20 cellular contexts compared by ENCODE assay signal in genomic region chr7:43877968-43878864, GRCh38. TPM values are rescaled to one million over a fixed set of nuclear protein-coding genes. Genes with fewer than 3 reads are reported as not detected.
DNase-seq lines count a peak whose midpoint lies in the region; ATAC-seq and TF ChIP-seq lines count a peak whose summit lies in the region.
"Had no signal": no experiment of that assay in that cellular context is flagged by ENCODE, and none has a peak within 500 bp of the region (broad histone marks: within the 10 kb centered on the region; RNA-seq: fewer than 3 reads in every experiment).

No MANE protein-coding gene starts in this region.

- H3K9me3 Mint-ChIP-seq in CD4-positive, alpha-beta memory T cell = peaks cover 0 to 2% (median 0%) of the 10 kb centered on the region in 8 donors
- H3K9me3 Mint-ChIP-seq: activated T-helper 17 cell treated with anti-CD3 and anti-CD28 coated beads, Interleukin-2, amount 50 U/mL, for 72 hours; natural killer cell had no signal

- TF ChIP-seq POLR2A in gastrocnemius medialis (IDR thresholded peaks at IDR 0.05) = no peak

- CTCF ChIA-PET in CD4-positive, alpha-beta memory T cell (lab: Charles Lee; ENCODE audit: partially characterized antibody) = no interaction called here

- H3K36me3 ChIP-seq in CD4-positive, alpha-beta memory T cell (ENCODE audit: insufficient read depth, low read length) = peaks cover 40% of the 10 kb centered on the region
- peaks cover 17% of the 10 kb centered on the region for H3K36me3 ChIP-seq in cardiac muscle cell
- peaks cover 0 to 64% of the 10 kb centered on the region in 2 donors for H3K36me3 ChIP-seq in gastrocnemius medialis

- H3K27me3 Mint-ChIP-seq in CD4-positive, alpha-beta memory T cell = no peaks in the 10 kb centered on the region
- H3K27me3 Mint-ChIP-seq: activated T-helper 17 cell treated with anti-CD3 and anti-CD28 coated beads, Interleukin-2, amount 50 U/mL, for 72 hours had no signal

- peaks cover 0 to 1% (median 0%) of the 10 kb centered on the region in 4 donors for H3K4me1 Mint-ChIP-seq in CD4-positive, alpha-beta memory T cell
- H3K4me1 Mint-ChIP-seq: activated T-helper 17 cell treated with anti-CD3 and anti-CD28 coated beads, Interleukin-2, amount 50 U/mL, for 72 hours had no signal

- no peaks in the 10 kb centered on the region for H3K27me3 ChIP-seq in CD4-positive, alpha-beta memory T cell (ENCODE audit: insufficient read depth, low read length)
- H3K27me3 ChIP-seq in cardiac muscle cell (no peaks in the 10 kb centered on the region), gastrocnemius medialis (no peaks in the 10 kb centered on the region)
- H3K27me3 ChIP-seq: breast epithelium, upper lobe of left lung had no signal

- H3K4me3 ChIP-seq in CD4-positive, alpha-beta memory T cell (ENCODE audit: low read length in 2 of 2) = no peak overlapping the region
- H3K4me3 ChIP-seq in LNCaP clone FGC (ENCODE audit: low read depth, low read length) = no peak overlapping the region
- no peak overlapping the region for H3K4me3 ChIP-seq in cardiac muscle cell
- H3K4me3 ChIP-seq in gastrocnemius medialis = no peak overlapping the region
- H3K4me3 ChIP-seq: breast epithelium, upper lobe of left lung had no signal

- in situ Hi-C loops in gastrocnemius medialis (cut with MboI; ENCODE audit: low sequenced_read_pairs in 4 of 4) = no loop called here

- H3K36me3 Mint-ChIP-seq in CD4-positive, alpha-beta memory T cell = peaks cover 54 to 66% of the 10 kb centered on the region in 2 donors

- TF ChIP-seq CTCF in LNCaP clone FGC (IDR thresholded peaks at IDR 0.05; ENCODE audit: control insufficient read depth, extremely low read depth, insufficient read depth) = no peak
- no peak for TF ChIP-seq CTCF in cardiac muscle cell (IDR thresholded peaks at IDR 0.05; ENCODE audit: low read depth, low read length)
- no peak for TF ChIP-seq CTCF in gastrocnemius medialis (IDR thresholded peaks at IDR 0.05 in 4 of 5, conservative IDR thresholded peaks at IDR 0.05 in 1 of 5)

- H3K27ac Mint-ChIP-seq in CD4-positive, alpha-beta memory T cell = peak overlapping the region in 4 of 7 donors; percentile 30 to 75 (median 46)
- H3K27ac Mint-ChIP-seq: activated T-helper 17 cell treated with anti-CD3 and anti-CD28 coated beads, Interleukin-2, amount 50 U/mL, for 72 hours had no signal

- no peaks in the 10 kb centered on the region for H3K9me3 ChIP-seq in CD4-positive, alpha-beta memory T cell (ENCODE audit: control insufficient read depth in 1 of 2, low read length in 2 of 2)
- H3K9me3 ChIP-seq in cardiac muscle cell (ENCODE audit: low read depth) = no peaks in the 10 kb centered on the region
- no peaks in the 10 kb centered on the region for H3K9me3 ChIP-seq in gastrocnemius medialis
- H3K9me3 ChIP-seq: breast epithelium, upper lobe of left lung had no signal

- POLR2A ChIA-PET in CD4-positive, alpha-beta memory T cell (lab: Charles Lee; ENCODE audit: partially characterized antibody) = no interaction called here

- intact Hi-C loops in CD4-positive, alpha-beta memory T cell (cut with micrococcal nuclease) = no loop called here
- intact Hi-C loops in gastrocnemius medialis (cut with DNase I; ENCODE audit: low total_unique reads) = loop anchor here (10.0 kb wide), 1 partner anchor 617 kb away; the partner anchor contains the start of gene NUDCD3

- no peak for DNase-seq in CD4-positive, alpha-beta memory T cell
- DNase-seq in LNCaP clone FGC (ENCODE audit: low read depth) (peak; percentile 56), cardiac muscle cell (ENCODE audit: low read depth in 1 of 2, low spot score in 1 of 2) (no peak), gastrocnemius medialis (peak in 1 of 2 donors; percentile 65), AG08396 (ENCODE audit: low spot score) (no peak), amniotic stem cell (lab: John Stamatoyannopoulos, UW) (no peak), NCI-H1436 treated with DMSO at 0.1 percent for 48 hours (lab: John Stamatoyannopoulos, UW) (no peak)
- no peak for DNase-seq in effector CD4-positive, alpha-beta T cell
- DNase-seq: foreskin fibroblast; Kasumi-1; natural killer cell; NCI-H1092; NCI-H2081; stimulated activated CD4-positive, alpha-beta T cell treated with anti-CD3 and anti-CD28 coated beads, Interleukin-1b, Interleukin-23, amount 100 ng/mL, for 48 hours; stimulated activated naive CD4-positive, alpha-beta T cell had no signal

- peak; percentile 40 to 82 for ATAC-seq in gastrocnemius medialis
- ATAC-seq: HCT116 had no signal

- H3K27ac ChIP-seq in CD4-positive, alpha-beta memory T cell (ENCODE audit: low read depth, low read length) = no peak overlapping the region
- H3K27ac ChIP-seq in cardiac muscle cell (peak overlapping the region; percentile 4), gastrocnemius medialis (peak overlapping the region; percentile 67 to 83 (median 78))
- H3K27ac ChIP-seq: breast epithelium, parathyroid adenoma had no signal

- no peaks in the 10 kb centered on the region for H3K4me1 ChIP-seq in CD4-positive, alpha-beta memory T cell (ENCODE audit: insufficient read depth, low read length)
- H3K4me1 ChIP-seq in cardiac muscle cell (ENCODE audit: low read depth) (peaks cover 2% of the 10 kb centered on the region), gastrocnemius medialis (peaks cover 31 to 42% of the 10 kb centered on the region in 2 donors)
- H3K4me1 ChIP-seq: breast epithelium, parathyroid adenoma had no signal

- H3K4me3 Mint-ChIP-seq in CD4-positive, alpha-beta memory T cell = no peak overlapping the region
- H3K4me3 Mint-ChIP-seq: activated T-helper 17 cell treated with anti-CD3 and anti-CD28 coated beads, Interleukin-2, amount 50 U/mL, for 72 hours; natural killer cell had no signal

RNA-seq across cellular contexts. Expression of gene MRPS24, which starts 8.9 kb away (rescaled TPM):
- 10 to 100 TPM; 52.2 to 52.7 TPM for total RNA-seq in CD4-positive, alpha-beta memory T cell
- 100 to 1,000 TPM; 130 to 136 TPM for polyA plus RNA-seq in CD4-positive, alpha-beta memory T cell
- total RNA-seq in cardiac muscle cell = 160 and 172 TPM in 2 replicates
- 183 and 198 TPM in 2 replicates for polyA plus RNA-seq in cardiac muscle cell
- total RNA-seq in gastrocnemius medialis = 100 to 1,000 TPM; 173 to 294 (median 255) TPM

RNA-seq across cellular contexts. Expression of gene URGCP, which starts 28.2 kb away (rescaled TPM):
- 10 to 100 TPM; 35.5 to 36.1 TPM for total RNA-seq in CD4-positive, alpha-beta memory T cell
- polyA plus RNA-seq in CD4-positive, alpha-beta memory T cell = 10 to 100 TPM; 17.1 to 28.9 TPM
- total RNA-seq in cardiac muscle cell (30.9 and 40.2 TPM in 2 replicates), gastrocnemius medialis (10 to 100 TPM; 29.0 to 47.7 (median 38.3) TPM)
- 28.3 and 42.7 TPM in 2 replicates for polyA plus RNA-seq in cardiac muscle cell

RNA-seq across cellular contexts. Expression of gene UBE2D4, which starts 48.0 kb away (rescaled TPM):
- total RNA-seq in CD4-positive, alpha-beta memory T cell = 10 to 100 TPM; 10.9 to 11.0 TPM
- polyA plus RNA-seq in CD4-positive, alpha-beta memory T cell = 10 to 100 TPM; 16.5 to 21.9 TPM
- total RNA-seq in cardiac muscle cell (12.7 and 27.3 TPM in 2 replicates), gastrocnemius medialis (100 to 1,000 TPM in 2 of 4 donors, 10 to 100 TPM in 2; 71.0 to 116 (median 105) TPM)
- 16.6 and 22.5 TPM in 2 replicates for polyA plus RNA-seq in cardiac muscle cell
